ENCODE assay signal across 21 cellular contexts in the genomic region with DNA sequence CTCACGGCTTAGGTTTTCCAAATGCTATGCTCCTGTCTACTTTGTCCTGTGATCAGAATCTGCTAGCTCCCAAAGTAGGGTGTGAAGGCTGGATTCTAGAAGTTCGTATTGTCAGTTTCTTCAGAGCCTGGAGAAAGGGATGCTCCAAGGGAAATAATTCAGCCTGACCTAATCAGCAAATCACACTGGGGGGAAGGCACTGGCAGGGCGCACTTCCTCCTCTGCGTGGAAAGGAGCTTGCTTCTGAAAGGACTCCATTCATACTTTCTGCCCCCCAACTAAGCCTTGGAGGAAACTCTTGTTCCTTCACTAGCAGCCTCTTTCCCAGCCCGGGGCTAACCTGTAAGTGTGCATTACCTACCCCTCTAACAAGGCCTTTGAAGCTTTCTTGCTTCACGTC.
"Had no signal": no experiment of that assay in that cellular context is flagged by ENCODE, and none has a peak within 500 bp of the region (broad histone marks: within the 10 kb centered on the region; RNA-seq: fewer than 3 reads in every experiment).

No MANE protein-coding gene starts in this region.

- H3K4me1 ChIP-seq: lower lobe of right lung, testis, upper lobe of right lung, vagina had no signal

- H3K27me3 ChIP-seq: esophagus squamous epithelium, right atrium auricular region, sigmoid colon, testis, tibial nerve, upper lobe of right lung, vagina had no signal

- DNase-seq: effector memory CD8-positive, alpha-beta T cell; esophagus squamous epithelium; foreskin fibroblast; immature natural killer cell; kidney; lower lobe of right lung; posterior cingulate gyrus; sigmoid colon; stimulated activated CD4-positive, alpha-beta T cell treated with anti-CD3 and anti-CD28 coated beads, Interleukin-2, amount 100 ng/mL, for 24 hours; stimulated activated CD4-positive, alpha-beta T cell treated with anti-CD3 and anti-CD28 coated beads, Interleukin-4, amount 100 ng/mL, for 4 hours; stimulated activated naive B cell treated with anti-CD40 and anti-IgM and Interleukin-4, amounts not matched to agents 10 μg/mL and 1 μg/mL and 100 μg/mL, for 72 hours; stimulated activated naive CD8-positive, alpha-beta T cell treated with anti-CD3 and anti-CD28 coated beads, Interleukin-15, amount 100 ng/mL, for 72 hours; testis; upper lobe of right lung had no signal

- H3K4me3 ChIP-seq: esophagus squamous epithelium, left ventricle myocardium inferior, lower lobe of right lung, right atrium auricular region, sigmoid colon, skin epidermis, testis, tibial nerve, upper lobe of right lung, vagina had no signal

- H3K36me3 ChIP-seq: neutrophil, right atrium auricular region, vagina had no signal

- ATAC-seq: effector memory CD8-positive, alpha-beta T cell; lower lobe of right lung; natural killer cell treated with Interleukin-12 subunit alpha and Interleukin-12 subunit beta and Interleukin-15 and Interleukin-18, amount 100 ng/mL, for 72 hours; stimulated activated naive B cell treated with anti-CD40 and anti-IgM and Interleukin-4, amounts not matched to agents 10 μg/mL and 1 μg/mL and 100 μg/mL, for 72 hours; stimulated activated naive CD8-positive, alpha-beta T cell treated with anti-CD3 and anti-CD28 coated beads, Interleukin-15, amount 100 ng/mL, for 72 hours; upper lobe of right lung had no signal

- H3K9me3 ChIP-seq: esophagus squamous epithelium, left ventricle myocardium inferior, lower lobe of right lung, neutrophil, right atrium auricular region, sigmoid colon, testis, tibial nerve, upper lobe of right lung, vagina had no signal

- H3K27ac ChIP-seq: esophagus squamous epithelium, left ventricle myocardium inferior, lower lobe of right lung, neutrophil, right atrium auricular region, skin epidermis, testis, tibial nerve, upper lobe of right lung, vagina had no signal

- FAIRE-seq: kidney had no signal
